17 cellular contexts compared by ENCODE assay signal in the genomic region with DNA sequence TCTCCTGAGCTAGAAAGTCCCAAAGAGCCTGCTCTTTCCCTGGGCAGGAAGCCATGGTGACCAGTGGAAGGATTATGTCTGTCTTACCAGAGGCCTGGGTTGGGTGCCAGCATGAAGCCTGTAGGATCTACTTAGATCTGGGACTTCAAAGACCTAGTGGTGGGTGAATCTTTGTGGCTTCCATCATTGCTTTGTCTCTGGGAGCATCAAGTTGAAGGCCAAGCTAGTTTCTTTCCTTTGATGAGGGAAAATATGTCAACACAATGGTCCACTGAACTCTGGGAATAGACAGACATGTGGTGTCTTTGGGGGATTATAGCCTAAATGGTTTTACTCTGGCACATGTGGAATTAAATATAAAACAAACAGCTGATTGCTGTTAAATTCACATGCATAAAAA.
DNase-seq lines count a peak whose midpoint lies in the region; ATAC-seq and TF ChIP-seq lines count a peak whose summit lies in the region.
"Had no signal": no experiment of that assay in that cellular context is flagged by ENCODE, and none has a peak within 500 bp of the region (broad histone marks: within the 10 kb centered on the region; RNA-seq: fewer than 3 reads in every experiment).

No MANE protein-coding gene starts in this region.

- H3K27ac ChIP-seq in SJCRH30, result peak overlapping the region; percentile 88
- H3K27ac ChIP-seq in layer of hippocampus (ENCODE audit: low read depth, low read length), result peak overlapping the region; percentile 18
- H3K27ac ChIP-seq in tibial artery, result peak overlapping the region; percentile 3 to 6

- H3K4me3 Mint-ChIP-seq in Calu3 (ENCODE audit: low read depth, unreplicated experiment), result no peak overlapping the region
- H3K4me3 Mint-ChIP-seq: CD4-positive, alpha-beta memory T cell; HFFc6 had no signal

- no TSS peak for BruUV-seq in Calu3 (replicated peaks; lab: Mats Ljungman, UMichigan)

- TF ChIP-seq CTCF in tibial artery (IDR thresholded peaks at IDR 0.05) (no peak), Calu3 (IDR thresholded peaks at IDR 0.05; ENCODE audit: unreplicated experiment) (no peak)

- H3K36me3 ChIP-seq in MG63 (no peaks in the 10 kb centered on the region), SJCRH30 (no peaks in the 10 kb centered on the region), tibial artery (no peaks in the 10 kb centered on the region)
- H3K36me3 ChIP-seq: HAP-1 had no signal

- H3K9me3 ChIP-seq in MG63 (no peaks in the 10 kb centered on the region), SJCRH30 (replicated peaks) (peaks cover 6% of the 10 kb centered on the region), tibial artery (no peaks in the 10 kb centered on the region)
- H3K9me3 ChIP-seq: Caco-2, HAP-1 had no signal

- CTCF ChIA-PET in Calu3 (lab: Charles Lee), result no interaction called here

- H3K4me1 Mint-ChIP-seq in Calu3 (ENCODE audit: low read depth, unreplicated experiment), result no peaks in the 10 kb centered on the region
- H3K4me1 Mint-ChIP-seq: CD4-positive, alpha-beta memory T cell had no signal

- ATAC-seq in GM21619 (IDR thresholded peaks at IDR 0.05; ENCODE audit: unreplicated experiment), result no peak
- ATAC-seq: GM12878 had no signal

- H3K27me3 Mint-ChIP-seq in Calu3 (ENCODE audit: unreplicated experiment), result no peaks in the 10 kb centered on the region
- H3K27me3 Mint-ChIP-seq: CD4-positive, alpha-beta memory T cell had no signal

- H3K9me3 Mint-ChIP-seq in Calu3 (ENCODE audit: low read depth, unreplicated experiment), result no peaks in the 10 kb centered on the region

- intact Hi-C loops in tibial artery (cut with DNase I; ENCODE audit: low total_unique reads) (no loop called here), Calu3 (cut with micrococcal nuclease; ENCODE audit: unreplicated experiment) (no loop called here), posterior cingulate gyrus (cut with DNase I) (no loop called here)

- no peak overlapping the region for H3K27ac Mint-ChIP-seq in Calu3 (ENCODE audit: unreplicated experiment)
- H3K27ac Mint-ChIP-seq: CD4-positive, alpha-beta memory T cell; HFFc6 had no signal

- H3K36me3 Mint-ChIP-seq in Calu3 (ENCODE audit: insufficient read depth, unreplicated experiment), result no peaks in the 10 kb centered on the region
- H3K36me3 Mint-ChIP-seq: CD4-positive, alpha-beta memory T cell had no signal

- H3K4me3 ChIP-seq in MG63, result no peak overlapping the region
- H3K4me3 ChIP-seq in SJCRH30, result no peak overlapping the region
- H3K4me3 ChIP-seq in tibial artery, result no peak overlapping the region
- H3K4me3 ChIP-seq: GM12878, HAP-1 had no signal

- no peaks in the 10 kb centered on the region for H3K27me3 ChIP-seq in MG63
- H3K27me3 ChIP-seq in SJCRH30, result no peaks in the 10 kb centered on the region
- H3K27me3 ChIP-seq in layer of hippocampus (ENCODE audit: control insufficient read depth, insufficient read depth, low read length), result no peaks in the 10 kb centered on the region
- no peaks in the 10 kb centered on the region for H3K27me3 ChIP-seq in tibial artery

- H3K4me1 ChIP-seq in SJCRH30, result peaks cover 49% of the 10 kb centered on the region
- H3K4me1 ChIP-seq in tibial artery, result peaks cover 0 to 8% (median 0%) of the 10 kb centered on the region in 4 donors
- H3K4me1 ChIP-seq: Caco-2, HAP-1 had no signal

- DNase-seq in MG63 (peak; percentile 19), SJCRH30 (peak in 1 of 2 experiments; percentile 54), tibial artery (no peak), Calu3 (no peak), posterior cingulate gyrus (no peak)
- DNase-seq: Caco-2; CD4-positive, alpha-beta memory T cell; DMS 273 treated with DMSO at 0.1 percent for 48 hours; DMS79; EL; GDM1; GOT3; HFFc6 had no signal

Comparison
In these comparisons a context has a peak if more than half of its experiments do, and no peak if none do; other contexts are left out.
1. H3K27ac ChIP-seq: peak in every context shown above with its lines; median percentile 88 in SJCRH30; 18 in layer of hippocampus; 4 in tibial artery.